In genomic region chr17:73646409-73647305, GRCh38 we compare ENCODE assay signal across 8 cellular contexts. TPM values are rescaled to one million over a fixed set of nuclear protein-coding genes. Genes with fewer than 3 reads are reported as not detected.
DNase-seq lines count a peak whose midpoint lies in the region; ATAC-seq and TF ChIP-seq lines count a peak whose summit lies in the region.

No MANE protein-coding gene starts in this region.

- H3K9me3 ChIP-seq in SJCRH30 (replicated peaks) (no peaks in the 10 kb centered on the region), lower lobe of right lung (no peaks in the 10 kb centered on the region)

- no peaks in the 10 kb centered on the region for H3K9me3 Mint-ChIP-seq in stimulated activated naive CD8-positive, alpha-beta T cell treated with anti-CD3 and anti-CD28 coated beads, Interleukin-15, Interleukin-2, amounts not matched to agents 100 ng/mL and 50 ng/mL, for 24 hours
- no peaks in the 10 kb centered on the region for H3K9me3 Mint-ChIP-seq in endothelial cell (ENCODE audit: unreplicated experiment)
- H3K9me3 Mint-ChIP-seq in effector memory CD8-positive, alpha-beta T cell: no peaks in the 10 kb centered on the region

- intact Hi-C loops in lower lobe of right lung (cut with DNase I): no loop called here

- H3K27ac ChIP-seq in SJCRH30 (no peak overlapping the region), lower lobe of right lung (no peak overlapping the region)

- no peak overlapping the region for H3K27ac Mint-ChIP-seq in stimulated activated naive CD8-positive, alpha-beta T cell treated with anti-CD3 and anti-CD28 coated beads, Interleukin-15, Interleukin-2, amounts not matched to agents 100 ng/mL and 50 ng/mL, for 24 hours
- no peak overlapping the region for H3K27ac Mint-ChIP-seq in endothelial cell (ENCODE audit: unreplicated experiment)
- H3K27ac Mint-ChIP-seq in effector memory CD8-positive, alpha-beta T cell: no peak overlapping the region

- peak overlapping the region; percentile 21 for H3K4me3 Mint-ChIP-seq in stimulated activated naive CD8-positive, alpha-beta T cell treated with anti-CD3 and anti-CD28 coated beads, Interleukin-15, Interleukin-2, amounts not matched to agents 100 ng/mL and 50 ng/mL, for 24 hours
- H3K4me3 Mint-ChIP-seq in endothelial cell (ENCODE audit: unreplicated experiment): no peak overlapping the region
- H3K4me3 Mint-ChIP-seq in effector memory CD8-positive, alpha-beta T cell: peak overlapping the region in 1 of 2 donors; percentile 24

- no peak for ATAC-seq in stimulated activated naive CD8-positive, alpha-beta T cell treated with anti-CD3 and anti-CD28 coated beads, Interleukin-15, Interleukin-2, amounts not matched to agents 100 U/mL and 50 U/mL, for 24 hours
- ATAC-seq in left lobe of liver (no peak), lower lobe of right lung (no peak), HG02981 (IDR thresholded peaks at IDR 0.05; ENCODE audit: unreplicated experiment) (no peak)
- no peak for ATAC-seq in effector memory CD8-positive, alpha-beta T cell (replicated peaks)

- H3K27me3 ChIP-seq in SJCRH30: 0 out of 2 replicates have a peak, but pooled peaks cover 3% of the 10 kb centered on the region
- peaks cover 64% of the 10 kb centered on the region for H3K27me3 ChIP-seq in lower lobe of right lung (ENCODE audit: low read depth)

- peaks cover 17% of the 10 kb centered on the region for H3K27me3 Mint-ChIP-seq in stimulated activated naive CD8-positive, alpha-beta T cell treated with anti-CD3 and anti-CD28 coated beads, Interleukin-15, Interleukin-2, amounts not matched to agents 100 ng/mL and 50 ng/mL, for 24 hours
- H3K27me3 Mint-ChIP-seq in endothelial cell (ENCODE audit: unreplicated experiment): peaks cover 11% of the 10 kb centered on the region
- peaks cover 47 to 80% of the 10 kb centered on the region in 2 donors for H3K27me3 Mint-ChIP-seq in effector memory CD8-positive, alpha-beta T cell

- DNase-seq in stimulated activated naive CD8-positive, alpha-beta T cell treated with anti-CD3 and anti-CD28 coated beads, Interleukin-15, Interleukin-2, amounts not matched to agents 100 U/mL and 50 U/mL, for 24 hours: no peak
- peak; percentile 58 to 78 for DNase-seq in SJCRH30
- peak; percentile 33 for DNase-seq in endothelial cell (ENCODE audit: low spot score)
- DNase-seq in left lobe of liver (ENCODE audit: low spot score): no peak
- DNase-seq in effector memory CD8-positive, alpha-beta T cell: no peak
- no peak for DNase-seq in lower lobe of right lung

- TF ChIP-seq CTCF in endothelial cell (IDR thresholded peaks at IDR 0.05; ENCODE audit: unreplicated experiment) (no peak), lower lobe of right lung (IDR thresholded peaks at IDR 0.05) (no peak)

- H3K4me1 ChIP-seq in SJCRH30 (peaks cover 9% of the 10 kb centered on the region; the same call in 1 of the 2 replicates), lower lobe of right lung (peaks cover 27% of the 10 kb centered on the region)

- H3K36me3 ChIP-seq in SJCRH30 (no peaks in the 10 kb centered on the region), lower lobe of right lung (no peaks in the 10 kb centered on the region)

- no peaks in the 10 kb centered on the region for H3K36me3 Mint-ChIP-seq in stimulated activated naive CD8-positive, alpha-beta T cell treated with anti-CD3 and anti-CD28 coated beads, Interleukin-15, Interleukin-2, amounts not matched to agents 100 ng/mL and 50 ng/mL, for 24 hours (ENCODE audit: low read depth)
- H3K36me3 Mint-ChIP-seq in endothelial cell (ENCODE audit: low read depth, unreplicated experiment): no peaks in the 10 kb centered on the region
- H3K36me3 Mint-ChIP-seq in effector memory CD8-positive, alpha-beta T cell (ENCODE audit: insufficient read depth): no peaks in the 10 kb centered on the region

- H3K4me3 ChIP-seq in SJCRH30: no peak overlapping the region
- H3K4me3 ChIP-seq in lower lobe of right lung: no peak overlapping the region

- peaks cover 10% of the 10 kb centered on the region for H3K4me1 Mint-ChIP-seq in stimulated activated naive CD8-positive, alpha-beta T cell treated with anti-CD3 and anti-CD28 coated beads, Interleukin-15, Interleukin-2, amounts not matched to agents 100 ng/mL and 50 ng/mL, for 24 hours (ENCODE audit: low read depth)
- H3K4me1 Mint-ChIP-seq in endothelial cell (ENCODE audit: unreplicated experiment): peaks cover 9% of the 10 kb centered on the region
- H3K4me1 Mint-ChIP-seq in effector memory CD8-positive, alpha-beta T cell (ENCODE audit: low read depth in 2 of 2): peaks cover 7 to 8% of the 10 kb centered on the region in 2 donors

RNA-seq across cellular contexts. Expression of gene SDK2, which starts 2.4 kb away (rescaled TPM):
- total RNA-seq in SJCRH30 (2014; rRNA removed; shearing (Covaris generic)): 15.2 and 16.4 TPM in 2 replicates
- 2.4 TPM for total RNA-seq in endothelial cell (ENCODE audit: unreplicated experiment)
- total RNA-seq in left lobe of liver: 0.15 TPM
- total RNA-seq in lower lobe of right lung: 1.4 TPM

Comparison
In these comparisons a context has a peak if more than half of its experiments do, and no peak if none do; other contexts are left out.
1. DNase-seq: peak in SJCRH30 (2 of 2) and endothelial cell (single experiment); none in stimulated activated naive CD8-positive, alpha-beta T cell treated with anti-CD3 and anti-CD28 coated beads, Interleukin-15, Interleukin-2, amounts not matched to agents 100 U/mL and 50 U/mL, for 24 hours (single experiment), left lobe of liver (single experiment), effector memory CD8-positive, alpha-beta T cell (0 of 3) and lower lobe of right lung (single experiment).